In genomic region chr3:67495751-67496150, GRCh38 we compare ENCODE assay signal across 32 cellular contexts.
"Had no signal": no experiment of that assay in that cellular context is flagged by ENCODE, and none has a peak within 500 bp of the region (broad histone marks: within the 10 kb centered on the region; RNA-seq: fewer than 3 reads in every experiment).

No MANE protein-coding gene starts in this region.

- H3K4me1 ChIP-seq: adrenal gland, ascending aorta, esophagus squamous epithelium, thyroid gland, upper lobe of left lung, vagina had no signal

- H3K36me3 ChIP-seq: cardiac muscle cell, neural progenitor cell had no signal

- H2AFZ ChIP-seq: neural progenitor cell had no signal

- DNase-seq: activated B cell treated with CpG ODN at 0.5 μM for 24 hours; activated CD4-positive, alpha-beta T cell treated with anti-CD3 and anti-CD28 coated beads for 36 hours; activated CD4-positive, alpha-beta T cell treated with anti-CD3 and anti-CD28 coated beads, Interleukin-2, amount 50 U/mL, for 48 hours; activated CD8-positive, alpha-beta memory T cell treated with anti-CD3 and anti-CD28 coated beads for 24 hours; activated effector memory CD4-positive, alpha-beta T cell treated with Interleukin-2 at 50 U/mL for 16 hours; activated naive CD4-positive, alpha-beta T cell treated with Interleukin-2 at 50 U/mL for 16 hours; activated naive CD8-positive, alpha-beta T cell treated with anti-CD3 and anti-CD28 coated beads for 36 hours; adrenal gland; cortex of kidney; endodermal cell; esophagus squamous epithelium; head of caudate nucleus; hippocampal formation; left colon; mammary epithelial cell; naive thymus-derived CD8-positive, alpha-beta T cell; stimulated activated CD4-positive, alpha-beta T cell treated with anti-CD3 and anti-CD28 coated beads, Interleukin-12 subunit alpha, Interleukin-12 subunit beta, amount 100 ng/mL, for 4 hours; stimulated activated CD4-positive, alpha-beta T cell treated with anti-CD3 and anti-CD28 coated beads, Interleukin-4, amount 100 ng/mL, for 1 hour; substantia nigra; T-helper 1 cell; thyroid gland; upper lobe of left lung had no signal

- H3K4me2 ChIP-seq: neural progenitor cell had no signal

- ATAC-seq: activated CD4-positive, alpha-beta T cell treated with anti-CD3 and anti-CD28 coated beads for 36 hours; left colon; naive thymus-derived CD8-positive, alpha-beta T cell; sciatic nerve; stimulated activated effector memory CD8-positive, alpha-beta T cell treated with anti-CD3 and anti-CD28 coated beads, Interleukin-12 subunit alpha, Interleukin-12 subunit beta, amount 100 ng/mL, for 72 hours had no signal

- H3K9ac ChIP-seq: neural progenitor cell had no signal

- H3K27me3 ChIP-seq: adrenal gland, ascending aorta, cardiac muscle cell, esophagus squamous epithelium, neural progenitor cell, thyroid gland, upper lobe of left lung, vagina had no signal

- FAIRE-seq: frontal cortex, keratinocyte had no signal

- H3K4me3 ChIP-seq: adrenal gland, ascending aorta, cardiac muscle cell, esophagus squamous epithelium, neural progenitor cell, skin epidermis, thyroid gland, upper lobe of left lung, vagina had no signal

- H3K27ac ChIP-seq: adrenal gland, ascending aorta, cardiac muscle cell, epithelial cell of prostate, esophagus squamous epithelium, neural progenitor cell, skin epidermis, thyroid gland, upper lobe of left lung, vagina had no signal

- H3K9me3 ChIP-seq: adrenal gland, ascending aorta, esophagus squamous epithelium, thyroid gland, upper lobe of left lung, vagina had no signal
